In genomic region chr14:65255029-65255545, GRCh38 we compare ENCODE assay signal across 11 cellular contexts.
DNase-seq lines count a peak whose midpoint lies in the region; ATAC-seq, FAIRE-seq and TF ChIP-seq lines count a peak whose summit lies in the region.
"Had no signal": no experiment of that assay in that cellular context is flagged by ENCODE, and none has a peak within 500 bp of the region (broad histone marks: within the 10 kb centered on the region; RNA-seq: fewer than 3 reads in every experiment).

No MANE protein-coding gene starts in this region.

- H3K4me3 Mint-ChIP-seq in activated naive CD8-positive, alpha-beta T cell treated with anti-CD3 and anti-CD28 coated beads, Interleukin-2, amount 50 U/mL, for 24 hours, result no peak overlapping the region
- H3K4me3 Mint-ChIP-seq: nephron had no signal

- H3K4me1 Mint-ChIP-seq in activated naive CD8-positive, alpha-beta T cell treated with anti-CD3 and anti-CD28 coated beads, Interleukin-2, amount 50 U/mL, for 24 hours, result peaks cover 48% of the 10 kb centered on the region
- H3K4me1 Mint-ChIP-seq: nephron had no signal

- H3K4me2 ChIP-seq in A549 (peak overlapping the region; percentile 66), HCT116 (ENCODE audit: low read length) (peak overlapping the region; percentile 79)

- POLR2A ChIA-PET in A549 (lab: Yijun Ruan, JAX) (interaction anchor here (1.6 kb wide), 1 partner anchor 157 kb away, joined by 11 read pairs; the partner anchor contains the start of gene FUT8), HCT116 (lab: Charles Lee) (no interaction called here)

- TF ChIP-seq POLR2A in A549 (IDR thresholded peaks at IDR 0.05; ENCODE audit: low read length) (no peak), HCT116 (IDR thresholded peaks at IDR 0.05; ENCODE audit: borderline replicate concordance, extremely low read depth, insufficient read depth, insufficient read length) (no peak), erythroblast (IDR thresholded peaks at IDR 0.05; ENCODE audit: low read length) (no peak)

- no peaks in the 10 kb centered on the region for H3K9me2 ChIP-seq in HCT116 (ENCODE audit: insufficient read depth)

- H3K9ac ChIP-seq in HCT116 (ENCODE audit: low read length), result peak overlapping the region; percentile 52

- H3K27me3 Mint-ChIP-seq in activated naive CD8-positive, alpha-beta T cell treated with anti-CD3 and anti-CD28 coated beads, Interleukin-2, amount 50 U/mL, for 24 hours, result peaks cover 2% of the 10 kb centered on the region

- H3K9me3 Mint-ChIP-seq in activated naive CD8-positive, alpha-beta T cell treated with anti-CD3 and anti-CD28 coated beads, Interleukin-2, amount 50 U/mL, for 24 hours, result peaks cover 4% of the 10 kb centered on the region

- no peaks in the 10 kb centered on the region for H4K20me1 ChIP-seq in HCT116 (ENCODE audit: insufficient read depth)

- no TSS peak for BruUV-seq in HCT116 (replicated peaks; lab: Mats Ljungman, UMichigan)

- no peak overlapping the region for H3K27ac Mint-ChIP-seq in activated naive CD8-positive, alpha-beta T cell treated with anti-CD3 and anti-CD28 coated beads, Interleukin-2, amount 50 U/mL, for 24 hours

- H3K36me3 ChIP-seq in HCT116 (ENCODE audit: control insufficient read depth in 1 of 2, insufficient read depth in 2 of 2, low read length in 2 of 2), result no peaks in the 10 kb centered on the region

- TF ChIP-seq RAD21 in A549 (conservative IDR thresholded peaks at IDR 0.05 in 1 of 2, IDR thresholded peaks at IDR 0.05 in 1 of 2), result 0 out of 5 replicates have a peak, but pooled peaks have one; percentile 6 to 19
- 0 out of 2 replicates have a peak, but pooled peaks have one; percentile 19 for TF ChIP-seq RAD21 in HCT116 (IDR thresholded peaks at IDR 0.05; ENCODE audit: low read depth)

- H3K79me2 ChIP-seq in HCT116 (ENCODE audit: insufficient read depth, low read length), result no peaks in the 10 kb centered on the region

- FAIRE-seq in A549 (lab: Jason Lieb, UNC), result no peak

- ATAC-seq in A549 (peak; percentile 67 to 79; a peak in 5 of 6 replicates), HCT116 (peak; percentile 41), omental fat pad (ENCODE audit: low FRiP score) (no peak)
- ATAC-seq in activated naive CD8-positive, alpha-beta T cell treated with anti-CD3 and anti-CD28 coated beads, Interleukin-2, amount 50 U/mL, for 24 hours, result peak; percentile 17

- 32% methylated on average over 5 of the region's 5 CpGs for WGBS in A549 (ENCODE audit: missing lambda C conversion rate)

- H3K4me3 ChIP-seq in A549 (no peak overlapping the region), HCT116 (replicated peaks in 1 of 2; ENCODE audit: low read depth in 1 of 2, low read length in 2 of 2) (peak overlapping the region; percentile 8 to 42)
- H3K4me3 ChIP-seq: dorsolateral prefrontal cortex had no signal

- no peak for TF ChIP-seq CTCF in A549 (IDR thresholded peaks at IDR 0.05)
- TF ChIP-seq CTCF in HCT116 (IDR thresholded peaks at IDR 0.05 in 2 of 3, conservative IDR thresholded peaks at IDR 0.05 in 1 of 3; ENCODE audit: borderline replicate concordance in 1 of 3, insufficient read depth in 1 of 3, low read depth in 2 of 3, low read length in 2 of 3), result no peak
- no peak for TF ChIP-seq CTCF in omental fat pad (IDR thresholded peaks at IDR 0.05)

- no peak for TF ChIP-seq EP300 in A549 (IDR thresholded peaks at IDR 0.05)

- DNase-seq in A549 (ENCODE audit: low read depth in 1 of 2, low spot score in 1 of 2) (peak; percentile 78 to 79), HCT116 (ENCODE audit: low read depth, low spot score) (peak; percentile 61), islet precursor cell (peak; percentile 93), omental fat pad (ENCODE audit: low spot score) (no peak), erythroblast (lab: John Stamatoyannopoulos, UW) (no peak), cortex of kidney (lab: John Stamatoyannopoulos, UW) (no peak), NCI-H1436 (lab: John Stamatoyannopoulos, UW) (no peak)
- DNase-seq in activated naive CD8-positive, alpha-beta T cell treated with anti-CD3 and anti-CD28 coated beads, Interleukin-2, amount 50 U/mL, for 24 hours, result no peak
- DNase-seq: activated CD4-positive, alpha-beta T cell treated with anti-CD3 and anti-CD28 coated beads, Interleukin-2, amount 50 U/mL, for 4 hours; dorsolateral prefrontal cortex had no signal

- 0 out of 3 replicates have a peak, but pooled peaks cover 8% of the 10 kb centered on the region for H3K9me3 ChIP-seq in A549
- 0 out of 4 replicates have a peak, but pooled peaks cover 0 to 3% of the 10 kb centered on the region in 2 experiments for H3K9me3 ChIP-seq in HCT116 (ENCODE audit: control insufficient read depth in 1 of 2, insufficient read depth in 1 of 2, low read depth in 1 of 2, low read length in 2 of 2)

- H3K27ac ChIP-seq in A549 (peak overlapping the region; percentile 83 to 90), HCT116 (ENCODE audit: low read depth, low read length) (peak overlapping the region; percentile 96)

- no peaks in the 10 kb centered on the region for H3K36me3 Mint-ChIP-seq in activated naive CD8-positive, alpha-beta T cell treated with anti-CD3 and anti-CD28 coated beads, Interleukin-2, amount 50 U/mL, for 24 hours (ENCODE audit: low read depth)

- H3K4me1 ChIP-seq in A549 (peaks cover 51% of the 10 kb centered on the region), HCT116 (ENCODE audit: control insufficient read depth in 1 of 2, insufficient read depth in 2 of 2, low read length in 2 of 2) (peaks cover 46 to 64% of the 10 kb centered on the region in 2 experiments)

- peak overlapping the region; percentile 70 for H2AFZ ChIP-seq in HCT116 (ENCODE audit: low read depth, low read length, poor library complexity, severe bottlenecking)

- CTCF ChIA-PET in A549 (lab: Yijun Ruan, JAX), result interaction anchor here (0.9 to 2.4 kb wide), 2 partner anchors 8 to 160 kb away, joined by 3 to 7 read pairs; no protein-coding TSS in a partner anchor
- CTCF ChIA-PET in HCT116 (lab: Charles Lee), result no interaction called here

- intact Hi-C loops in HCT116 (cut with micrococcal nuclease), result loop anchor here (5.0 kb wide), 1 partner anchor 102 kb away; no protein-coding TSS in a partner anchor

- RAD21 ChIA-PET in HCT116 (lab: Charles Lee; ENCODE audit: low non-redundant PET in 1 of 2, low total read pairs in 2 of 2, uncharacterized antibody in 2 of 2, unreplicated experiment in 2 of 2), result interaction anchor here in 1 of 2 experiments (1.1 kb wide), 1 partner anchor 17 kb away, joined by 6 read pairs; no protein-coding TSS in a partner anchor

- H3K27me3 ChIP-seq in HCT116 (ENCODE audit: insufficient read depth, low read length), result no peaks in the 10 kb centered on the region
- H3K27me3 ChIP-seq: dorsolateral prefrontal cortex had no signal

TF ChIP-seq in A549, 52 proteins besides CTCF, POLR2A, EP300 and RAD21 (continues in another document):
- TF ChIP-seq HEYL (CRISPR knock-in tag; IDR thresholded peaks at IDR 0.05) (no peak), ESRRA (IDR thresholded peaks at IDR 0.05; ENCODE audit: borderline replicate concordance, low read length) (no peak), HOXA7 (CRISPR knock-in tag; IDR thresholded peaks at IDR 0.05) (no peak), HMGXB4 (CRISPR knock-in tag; IDR thresholded peaks at IDR 0.05; ENCODE audit: borderline replicate concordance) (no peak), TFCP2L1 (CRISPR knock-in tag; IDR thresholded peaks at IDR 0.05) (no peak), RCOR1 (IDR thresholded peaks at IDR 0.05; ENCODE audit: low read depth, low read length) (no peak), MAFK (IDR thresholded peaks at IDR 0.05; ENCODE audit: partially characterized antibody) (peak; percentile 87), ZC3H11A (IDR thresholded peaks at IDR 0.05) (no peak), HDAC2 (IDR thresholded peaks at IDR 0.05) (no peak), TP53 (CRISPR knock-in tag; IDR thresholded peaks at IDR 0.05) (no peak), SREBF2 (IDR thresholded peaks at IDR 0.05) (no peak)

TF ChIP-seq in HCT116, 20 proteins besides CTCF, POLR2A, EP300 and RAD21 (continues in another document):
- TF ChIP-seq YY1 (IDR thresholded peaks at IDR 0.05; ENCODE audit: extremely low read depth, insufficient replicate concordance, low read depth, low read length) (no peak), ZFX (IDR thresholded peaks at IDR 0.05) (no peak), SP1 (IDR thresholded peaks at IDR 0.05; ENCODE audit: low read depth) (peak; percentile 75), CBX3 (IDR thresholded peaks at IDR 0.05; ENCODE audit: low read depth) (peak; percentile 49; the same call in 1 of the 2 replicates), SRF (IDR thresholded peaks at IDR 0.05; ENCODE audit: low read depth) (no peak), ZNF274 (IDR thresholded peaks at IDR 0.05; ENCODE audit: low read depth, low read length) (no peak), EZH2phosphoT487 (IDR thresholded peaks at IDR 0.05; ENCODE audit: borderline replicate concordance) (no peak), SIN3A (IDR thresholded peaks at IDR 0.05; ENCODE audit: low read depth) (no peak), EZH2 (IDR thresholded peaks at IDR 0.05) (no peak), ELF1 (IDR thresholded peaks at IDR 0.05; ENCODE audit: borderline replicate concordance, low read depth) (no peak), JUND (IDR thresholded peaks at IDR 0.05) (peak; percentile 84), FOSL1 (IDR thresholded peaks at IDR 0.05; ENCODE audit: low read depth) (peak; percentile 87), TCF7L2 (IDR thresholded peaks at IDR 0.05; ENCODE audit: borderline replicate concordance, extremely low read depth, insufficient read depth, insufficient read length) (peak; percentile 84), CEBPB (IDR thresholded peaks at IDR 0.05; ENCODE audit: low read depth) (no peak), POLR2AphosphoS5 (IDR thresholded peaks at IDR 0.05; ENCODE audit: low read depth, low read length) (peak; percentile 16; the same call in 1 of the 2 replicates)
- TF ChIP-seq, protein P1, sequence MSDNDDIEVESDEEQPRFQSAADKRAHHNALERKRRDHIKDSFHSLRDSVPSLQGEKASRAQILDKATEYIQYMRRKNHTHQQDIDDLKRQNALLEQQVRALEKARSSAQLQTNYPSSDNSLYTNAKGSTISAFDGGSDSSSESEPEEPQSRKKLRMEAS (IDR thresholded peaks at IDR 0.05), result no peak

Comparison
In these comparisons a context has a peak if more than half of its experiments do, and no peak if none do; other contexts are left out.
1. DNase-seq: peak in A549 (2 of 2), HCT116 (single experiment) and islet precursor cell (single experiment); none in activated naive CD8-positive, alpha-beta T cell treated with anti-CD3 and anti-CD28 coated beads, Interleukin-2, amount 50 U/mL, for 24 hours (single experiment), omental fat pad (single experiment), erythroblast (0 of 2), cortex of kidney (single experiment) and NCI-H1436 (single experiment).